24 cellular contexts compared by ENCODE assay signal in the genomic region with DNA sequence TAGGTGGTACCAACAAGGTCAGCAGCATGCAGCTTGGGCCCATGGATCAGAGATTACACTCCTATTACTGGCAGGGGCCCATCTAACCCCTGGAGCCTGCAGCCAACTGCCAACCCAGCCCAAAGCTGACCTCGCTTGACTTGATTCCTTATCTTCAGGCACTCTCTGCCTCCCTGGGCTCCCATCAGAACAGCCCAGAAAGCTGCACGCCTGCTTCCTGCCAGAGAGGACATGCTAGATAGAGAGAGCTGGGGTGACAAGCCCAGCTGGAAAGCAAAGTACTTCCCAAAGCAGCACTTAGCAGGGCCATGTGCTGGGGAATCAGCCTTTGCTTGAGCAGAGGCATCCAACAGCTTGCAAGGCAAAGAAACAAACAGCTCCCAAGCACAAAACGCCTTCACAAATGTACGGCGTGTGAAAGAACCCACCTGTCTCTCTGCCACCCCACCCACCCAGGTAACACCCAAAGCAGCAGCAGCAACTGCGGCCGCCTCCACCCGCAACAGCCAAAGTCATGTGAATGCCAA.
DNase-seq lines count a peak whose midpoint lies in the region; ATAC-seq and TF ChIP-seq lines count a peak whose summit lies in the region.
"Had no signal": no experiment of that assay in that cellular context is flagged by ENCODE, and none has a peak within 500 bp of the region (broad histone marks: within the 10 kb centered on the region; RNA-seq: fewer than 3 reads in every experiment).

No MANE protein-coding gene starts in this region.

- H3K36me3 ChIP-seq in BE2C: no peaks in the 10 kb centered on the region
- H3K36me3 ChIP-seq: BLaER1 treated with 17β-estradiol and CSF1 and Interleukin-3, amounts not matched to agents 10 nM and 100 nM; esophagus muscularis mucosa; gastroesophageal sphincter had no signal

- TF ChIP-seq CTCF in BE2C (IDR thresholded peaks at IDR 0.05; ENCODE audit: low read depth, low read length): no peak

- no peak overlapping the region for H3K4me3 ChIP-seq in BE2C (ENCODE audit: low read depth, low read length)
- H3K4me3 ChIP-seq: BLaER1 treated with 17β-estradiol and CSF1 and Interleukin-3, amounts not matched to agents 10 nM and 100 nM; esophagus muscularis mucosa; gastroesophageal sphincter; skin epidermis had no signal

- H3K9me3 ChIP-seq in BE2C: no peaks in the 10 kb centered on the region
- H3K9me3 ChIP-seq: BLaER1 treated with 17β-estradiol and CSF1 and Interleukin-3, amounts not matched to agents 10 nM and 100 nM; esophagus muscularis mucosa; gastroesophageal sphincter had no signal

- peak; percentile 51 for DNase-seq in BE2C
- DNase-seq in NCI-H82 (lab: John Stamatoyannopoulos, UW): peak; percentile 88
- DNase-seq in occipital lobe (lab: John Stamatoyannopoulos, UW): peak; percentile 53
- no peak for DNase-seq in activated effector memory CD4-positive, alpha-beta T cell treated with Interleukin-2 at 50 U/mL for 16 hours
- DNase-seq in islet precursor cell: no peak
- DNase-seq: activated CD8-positive, alpha-beta T cell treated with anti-CD3 and anti-CD28 coated beads for 36 hours; activated naive CD4-positive, alpha-beta T cell treated with anti-CD3 and anti-CD28 coated beads for 36 hours; activated T-cell treated with anti-CD3 and anti-CD28 coated beads, Interleukin-2, amount 50 U/mL, for 1 hour; aorta; effector memory CD4-positive, alpha-beta T cell; MM.1S; NCI-H2171 treated with DMSO at 0.1 percent for 48 hours; NCI-H748 treated with DMSO at 0.1 percent for 48 hours; stimulated activated CD4-positive, alpha-beta T cell treated with anti-CD3 and anti-CD28 coated beads, Interleukin-4, amount 100 ng/mL, for 24 hours; T-helper 17 cell had no signal

- no peaks in the 10 kb centered on the region for H3K4me1 ChIP-seq in BE2C
- H3K4me1 ChIP-seq: BLaER1 treated with 17β-estradiol and CSF1 and Interleukin-3, amounts not matched to agents 10 nM and 100 nM; esophagus muscularis mucosa; gastroesophageal sphincter had no signal

- ATAC-seq in HG02884 (IDR thresholded peaks at IDR 0.05; ENCODE audit: unreplicated experiment): no peak
- ATAC-seq in HG03571 (IDR thresholded peaks at IDR 0.05; ENCODE audit: unreplicated experiment): no peak
- ATAC-seq: activated CD4-positive, CD25-positive, alpha-beta regulatory T cell treated with anti-CD3 and anti-CD28 coated beads, Interleukin-2, amount 50 U/mL, for 24 hours; activated CD8-positive, alpha-beta T cell treated with anti-CD3 and anti-CD28 coated beads for 36 hours; gastroesophageal sphincter; natural killer cell treated with Interleukin-12 subunit alpha and Interleukin-12 subunit beta and Interleukin-15 and Interleukin-18, amount 100 ng/mL, for 72 hours; T-helper 17 cell had no signal

- H3K27me3 ChIP-seq in BE2C: no peaks in the 10 kb centered on the region
- H3K27me3 ChIP-seq: BLaER1 treated with 17β-estradiol and CSF1 and Interleukin-3, amounts not matched to agents 10 nM and 100 nM; esophagus muscularis mucosa; gastroesophageal sphincter had no signal

- peak overlapping the region; percentile 58 for H3K27ac ChIP-seq in cingulate gyrus (ENCODE audit: low read depth, low read length)
- H3K27ac ChIP-seq: BLaER1 treated with 17β-estradiol and CSF1 and Interleukin-3, amounts not matched to agents 10 nM and 100 nM; esophagus muscularis mucosa; gastroesophageal sphincter; skin epidermis had no signal

Comparison
In these comparisons a context has a peak if more than half of its experiments do, and no peak if none do; other contexts are left out.
1. DNase-seq: peak in BE2C (single experiment), NCI-H82 (single experiment) and occipital lobe (single experiment); none in activated effector memory CD4-positive, alpha-beta T cell treated with Interleukin-2 at 50 U/mL for 16 hours (single experiment) and islet precursor cell (single experiment).